ENCODE assay signal across 15 cellular contexts in the genomic region with DNA sequence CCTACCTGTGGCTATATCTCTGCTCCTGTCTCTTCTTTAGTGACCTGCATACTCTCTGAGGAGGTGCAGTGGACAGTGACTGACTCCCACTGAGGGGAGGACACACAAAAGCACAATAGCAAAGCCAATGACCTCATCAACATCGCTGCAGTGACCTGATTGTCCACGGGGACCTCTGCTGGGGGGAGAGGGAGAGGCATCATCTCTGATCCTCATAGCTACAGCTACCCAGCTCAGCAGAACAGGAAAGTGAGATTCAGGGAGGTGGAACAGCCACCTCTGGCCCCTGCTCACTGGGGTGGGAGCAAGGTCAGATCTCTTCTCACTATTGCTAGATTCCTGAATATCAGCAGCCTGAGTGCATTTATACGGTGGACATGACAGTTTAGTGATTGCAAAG.
DNase-seq lines count a peak whose midpoint lies in the region; ATAC-seq and TF ChIP-seq lines count a peak whose summit lies in the region.
"Had no signal": no experiment of that assay in that cellular context is flagged by ENCODE, and none has a peak within 500 bp of the region (broad histone marks: within the 10 kb centered on the region; RNA-seq: fewer than 3 reads in every experiment).

No MANE protein-coding gene starts in this region.

- H3K4me2 ChIP-seq in GM23338, result no peak overlapping the region

- no peaks in the 10 kb centered on the region for H3K9me2 ChIP-seq in GM23338 (ENCODE audit: insufficient read depth)

- TF ChIP-seq CTCF in GM23338 (conservative IDR thresholded peaks at IDR 0.05; ENCODE audit: low read depth in 2 of 2) (peak; percentile 50 to 67), WTC11 (IDR thresholded peaks at IDR 0.05) (no peak), gastroesophageal sphincter (IDR thresholded peaks at IDR 0.05) (no peak), sigmoid colon (IDR thresholded peaks at IDR 0.05) (no peak)

- peak; percentile 70 for ATAC-seq in GM23338
- peak; percentile 61; the same call in 1 of the 2 replicates for ATAC-seq in WTC11
- no peak for ATAC-seq in gastroesophageal sphincter
- no peak for ATAC-seq in GM18498 (IDR thresholded peaks at IDR 0.05; ENCODE audit: unreplicated experiment)
- ATAC-seq in GM19035 (IDR thresholded peaks at IDR 0.05; ENCODE audit: unreplicated experiment), result no peak

- H3K79me2 ChIP-seq in GM23338 (replicated peaks; ENCODE audit: insufficient read depth), result no peaks in the 10 kb centered on the region

- POLR2A ChIA-PET in WTC11 (lab: Charles Lee), result interaction anchor here (0.7 kb wide), 1 partner anchor 225 kb away, joined by 3 read pairs; no protein-coding TSS in a partner anchor

- 67% methylated on average over 1 of the region's 3 CpGs; no CpG with 5 or more reads in 1 of the 2 donors for WGBS in gastroesophageal sphincter (ENCODE audit: low coverage in 1 of 2), 2 donors
- whole genome bisulfite sequencing in sigmoid colon, 2 donors, result 83 to 92% methylated on average over 3 of the region's 3 CpGs

- CTCF ChIA-PET in WTC11 (lab: Charles Lee), result interaction anchor here (0.6 to 3.0 kb wide), 20 partner anchors 8 to 259 kb away, joined by 3 to 37 read pairs (median 4); no protein-coding TSS in a partner anchor

- H3K27ac Mint-ChIP-seq in GM23338 (no peak overlapping the region), WTC11 (no peak overlapping the region)

- H3K4me3 Mint-ChIP-seq in GM23338, result no peak overlapping the region
- no peak overlapping the region for H3K4me3 Mint-ChIP-seq in WTC11

- H3K9me3 Mint-ChIP-seq in GM23338 (peaks cover 11% of the 10 kb centered on the region), WTC11 (peaks cover 13% of the 10 kb centered on the region)

- H3K4me3 ChIP-seq in GM23338 (no peak overlapping the region), gastroesophageal sphincter (no peak overlapping the region), sigmoid colon (no peak overlapping the region)

- H3K27me3 Mint-ChIP-seq in GM23338 (ENCODE audit: insufficient read depth, low read depth, poor library complexity), result peaks cover 5% of the 10 kb centered on the region
- peaks cover 6% of the 10 kb centered on the region for H3K27me3 Mint-ChIP-seq in WTC11 (ENCODE audit: low read depth)

- no peaks in the 10 kb centered on the region for H3K27me3 ChIP-seq in GM23338 (ENCODE audit: insufficient read depth)
- no peaks in the 10 kb centered on the region for H3K27me3 ChIP-seq in gastroesophageal sphincter
- H3K27me3 ChIP-seq in sigmoid colon, result no peaks in the 10 kb centered on the region

- TF ChIP-seq EP300 in gastroesophageal sphincter (IDR thresholded peaks at IDR 0.05), result no peak
- no peak for TF ChIP-seq EP300 in sigmoid colon (IDR thresholded peaks at IDR 0.05)

- H3K9me3 ChIP-seq in gastroesophageal sphincter, result no peaks in the 10 kb centered on the region
- no peaks in the 10 kb centered on the region for H3K9me3 ChIP-seq in sigmoid colon

- TF ChIP-seq POLR2A in gastroesophageal sphincter (IDR thresholded peaks at IDR 0.05) (no peak), sigmoid colon (IDR thresholded peaks at IDR 0.05) (no peak)

- no peak overlapping the region for H2AFZ ChIP-seq in GM23338

- H3F3A ChIP-seq in GM23338 (replicated peaks; ENCODE audit: low read depth), result no peaks in the 10 kb centered on the region

- H3K36me3 ChIP-seq in GM23338 (ENCODE audit: insufficient read depth), result no peaks in the 10 kb centered on the region
- peaks cover 0 to 26% of the 10 kb centered on the region in 2 donors for H3K36me3 ChIP-seq in gastroesophageal sphincter
- H3K36me3 ChIP-seq in sigmoid colon, result peaks cover 0 to 18% (median 3%) of the 10 kb centered on the region in 4 donors

- intact Hi-C loops in sigmoid colon (cut with DNase I), result loop anchor here (5.0 kb wide), 1 partner anchor 142 kb away; no protein-coding TSS in a partner anchor

- H3K4me1 ChIP-seq in GM23338 (ENCODE audit: insufficient read depth) (no peaks in the 10 kb centered on the region; the same call in 1 of the 2 replicates), gastroesophageal sphincter (peaks cover 0 to 49% (median 24%) of the 10 kb centered on the region in 3 donors), sigmoid colon (peaks cover 0 to 40% (median 33%) of the 10 kb centered on the region in 4 donors)

- peaks cover 12% of the 10 kb centered on the region for H3K4me1 Mint-ChIP-seq in GM23338
- H3K4me1 Mint-ChIP-seq in WTC11, result peaks cover 12% of the 10 kb centered on the region

- no peaks in the 10 kb centered on the region for H4K20me1 ChIP-seq in GM23338 (replicated peaks; ENCODE audit: insufficient read depth)

- no peak overlapping the region for H3K27ac ChIP-seq in GM23338 (ENCODE audit: low read depth)
- H3K27ac ChIP-seq in gastroesophageal sphincter, result peak overlapping the region; percentile 30 to 86 (median 81)
- peak overlapping the region; percentile 65 to 76 (median 71) for H3K27ac ChIP-seq in sigmoid colon

- peaks cover 13% of the 10 kb centered on the region for H3K36me3 Mint-ChIP-seq in GM23338 (ENCODE audit: low read depth)
- peaks cover 10% of the 10 kb centered on the region for H3K36me3 Mint-ChIP-seq in WTC11

- peak; percentile 37 for DNase-seq in GM23338 (ENCODE audit: low spot score)
- peak; percentile 43 for DNase-seq in WTC11 (ENCODE audit: low spot score)
- DNase-seq in sigmoid colon, result no peak
- DNase-seq in islet precursor cell, result no peak
- DNase-seq in NCI-H1436 (lab: John Stamatoyannopoulos, UW), result no peak
- DNase-seq: activated CD8-positive, alpha-beta memory T cell treated with anti-CD3 and anti-CD28 coated beads for 24 hours; COR-L47; cortex of kidney; EL; mesenchymal stem cell; NK-92 treated with Interleukin-12 subunit alpha and Interleukin-12 subunit beta, amount 100 ng/mL, for 24 hours; substantia nigra had no signal

TF ChIP-seq in GM23338, 12 proteins besides CTCF, POLR2A, EP300 and RAD21 (continues in another document):
- TF ChIP-seq EZH2phosphoT487 (IDR thresholded peaks at IDR 0.05; ENCODE audit: unreplicated experiment), result no peak
- TF ChIP-seq STAT1 (IDR thresholded peaks at IDR 0.05; ENCODE audit: unreplicated experiment), result no peak
- TF ChIP-seq EZH2 (IDR thresholded peaks at IDR 0.05; ENCODE audit: low read depth, unreplicated experiment), result no peak
- no peak for TF ChIP-seq ZNF331 (CRISPR knock-in tag; IDR thresholded peaks at IDR 0.05; ENCODE audit: low read depth)
- no peak for TF ChIP-seq CREB1 (CRISPR knock-in tag; IDR thresholded peaks at IDR 0.05; ENCODE audit: low read depth)
- TF ChIP-seq, protein P1, sequence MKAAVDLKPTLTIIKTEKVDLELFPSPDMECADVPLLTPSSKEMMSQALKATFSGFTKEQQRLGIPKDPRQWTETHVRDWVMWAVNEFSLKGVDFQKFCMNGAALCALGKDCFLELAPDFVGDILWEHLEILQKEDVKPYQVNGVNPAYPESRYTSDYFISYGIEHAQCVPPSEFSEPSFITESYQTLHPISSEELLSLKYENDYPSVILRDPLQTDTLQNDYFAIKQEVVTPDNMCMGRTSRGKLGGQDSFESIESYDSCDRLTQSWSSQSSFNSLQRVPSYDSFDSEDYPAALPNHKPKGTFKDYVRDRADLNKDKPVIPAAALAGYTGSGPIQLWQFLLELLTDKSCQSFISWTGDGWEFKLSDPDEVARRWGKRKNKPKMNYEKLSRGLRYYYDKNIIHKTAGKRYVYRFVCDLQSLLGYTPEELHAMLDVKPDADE (IDR thresholded peaks at IDR 0.05), result no peak
- no peak for TF ChIP-seq ZNF114 (CRISPR knock-in tag; IDR thresholded peaks at IDR 0.05)

TF ChIP-seq in WTC11, 78 proteins besides CTCF, POLR2A, EP300 and RAD21 (continues in another document):
- TF ChIP-seq MXD4 (CRISPR knock-in tag; IDR thresholded peaks at IDR 0.05; ENCODE audit: borderline replicate concordance) (no peak), TEAD4 (CRISPR knock-in tag; IDR thresholded peaks at IDR 0.05) (no peak), ZNF532 (CRISPR knock-in tag; IDR thresholded peaks at IDR 0.05; ENCODE audit: borderline replicate concordance) (no peak), FOXK1 (CRISPR knock-in tag; IDR thresholded peaks at IDR 0.05) (no peak), ZSCAN18 (CRISPR knock-in tag; IDR thresholded peaks at IDR 0.05) (no peak)

Comparison
In these comparisons a context has a peak if more than half of its experiments do, and no peak if none do; other contexts are left out.
1. ATAC-seq: peak in GM23338 (single experiment) and WTC11 (single experiment); none in gastroesophageal sphincter (single experiment), GM18498 (single experiment) and GM19035 (single experiment).
2. DNase-seq: peak in GM23338 (single experiment) and WTC11 (single experiment); none in sigmoid colon (single experiment), islet precursor cell (single experiment) and NCI-H1436 (single experiment).
3. CTCF ChIP-seq: peak in GM23338 (2 of 2); none in WTC11 (single experiment), gastroesophageal sphincter (0 of 4) and sigmoid colon (0 of 4).